Comparison of ENCODE assay signal across 16 cellular contexts in the genomic region with DNA sequence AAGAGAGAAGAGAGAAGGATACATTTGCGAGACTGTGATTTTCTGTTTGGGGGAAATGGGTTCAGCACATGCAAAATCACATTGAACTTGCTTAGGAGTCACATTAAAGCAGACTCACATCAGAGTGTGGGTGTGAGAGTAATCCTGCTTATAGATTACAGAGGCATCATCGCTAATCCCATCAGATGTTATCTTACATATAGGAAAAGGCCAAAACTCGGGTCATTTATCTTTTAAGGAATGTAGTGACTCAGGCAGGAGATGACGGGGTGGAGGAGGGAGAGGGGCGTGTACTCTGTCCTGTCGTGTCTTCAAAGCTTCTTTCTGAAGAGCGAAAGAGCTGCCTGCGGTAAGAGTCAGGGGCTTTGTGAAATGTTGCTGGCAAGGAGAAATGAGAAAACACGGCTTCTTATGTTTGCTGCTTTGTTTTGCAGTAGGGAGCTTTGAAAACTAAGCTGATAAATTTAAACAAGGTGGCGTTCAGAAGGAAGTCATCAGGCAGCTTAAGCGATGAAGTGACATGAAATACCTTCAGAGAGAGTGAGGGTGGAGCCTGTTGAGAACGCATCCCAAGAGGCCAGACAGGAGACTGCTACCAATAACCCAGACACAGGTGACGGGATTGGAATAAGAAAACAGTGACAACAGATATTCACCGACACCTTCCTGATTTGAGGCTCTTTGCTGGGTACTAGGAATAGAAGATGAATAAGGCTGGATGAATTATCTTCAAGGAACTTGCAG. TPM values are rescaled to one million over a fixed set of nuclear protein-coding genes. Genes with fewer than 3 reads are reported as not detected.
A peak's percentile ranks its signal among the peaks of the same experiment; 100 is the strongest.
DNase-seq lines count a peak whose midpoint lies in the region; ATAC-seq and TF ChIP-seq lines count a peak whose summit lies in the region.
"Had no signal": no experiment of that assay in that cellular context is flagged by ENCODE, and none has a peak within 500 bp of the region (broad histone marks: within the 10 kb centered on the region; RNA-seq: fewer than 3 reads in every experiment).

No MANE protein-coding gene starts in this region.

- H3K27ac Mint-ChIP-seq in activated CD4-positive, alpha-beta T cell treated with anti-CD3 and anti-CD28 coated beads for 36 hours = no peak overlapping the region

- 13% methylated on average over 14 of the region's 14 CpGs for WGBS in smooth muscle cell (ENCODE audit: low lambda C conversion rate)

- H3K9me3 Mint-ChIP-seq in activated CD4-positive, alpha-beta T cell treated with anti-CD3 and anti-CD28 coated beads for 36 hours (ENCODE audit: low read depth) = no peaks in the 10 kb centered on the region
- H3K9me3 Mint-ChIP-seq: naive B cell had no signal

- H3K4me3 ChIP-seq in fibroblast of pulmonary artery (replicated peaks; ENCODE audit: low read depth, low read length) = no peak overlapping the region
- peak overlapping the region; percentile 31 for H3K4me3 ChIP-seq in smooth muscle cell
- H3K4me3 ChIP-seq: heart left ventricle, testis had no signal

- no peak for DNase-seq in activated CD4-positive, alpha-beta T cell treated with anti-CD3 and anti-CD28 coated beads for 36 hours
- DNase-seq in activated CD4-positive, alpha-beta T cell treated with anti-CD3 and anti-CD28 coated beads for 1 hour = no peak
- peak; percentile 71 for DNase-seq in fibroblast of pulmonary artery (ENCODE audit: low read depth)
- DNase-seq in smooth muscle cell (lab: John Stamatoyannopoulos, UW; ENCODE audit: unreplicated experiment) = no peak
- no peak for DNase-seq in NCI-H2107 treated with DMSO at 0.1 percent for 48 hours (lab: John Stamatoyannopoulos, UW; ENCODE audit: unreplicated experiment)
- DNase-seq in SW 1271 (lab: John Stamatoyannopoulos, UW) = no peak
- DNase-seq in UCSD-AML1 (lab: John Stamatoyannopoulos, UW; ENCODE audit: unreplicated experiment) = no peak
- DNase-seq: central memory CD4-positive, alpha-beta T cell; GDM1; heart left ventricle; naive B cell; SHP77; stimulated activated CD4-positive, alpha-beta T cell treated with anti-CD3 and anti-CD28 coated beads, Interleukin-2, amount 100 ng/mL, for 48 hours; testis had no signal

- H3K4me1 Mint-ChIP-seq in activated CD4-positive, alpha-beta T cell treated with anti-CD3 and anti-CD28 coated beads for 36 hours = no peaks in the 10 kb centered on the region
- H3K4me1 Mint-ChIP-seq: naive B cell had no signal

- H3K9me3 ChIP-seq in smooth muscle cell (replicated peaks; ENCODE audit: low read depth) = no peaks in the 10 kb centered on the region
- H3K9me3 ChIP-seq: heart left ventricle, testis had no signal

- no peak for TF ChIP-seq CTCF in fibroblast of pulmonary artery (IDR thresholded peaks at IDR 0.05; ENCODE audit: low read length, missing control alignments)
- TF ChIP-seq CTCF in smooth muscle cell (IDR thresholded peaks at IDR 0.05; ENCODE audit: borderline replicate concordance, insufficient read depth, poor library complexity, severe bottlenecking) = no peak

- no peaks in the 10 kb centered on the region for H3K36me3 ChIP-seq in smooth muscle cell (ENCODE audit: low read depth)
- H3K36me3 ChIP-seq: heart left ventricle had no signal

- no peaks in the 10 kb centered on the region for H3K27me3 ChIP-seq in smooth muscle cell (ENCODE audit: low read depth)
- H3K27me3 ChIP-seq: heart left ventricle, testis had no signal

- peaks cover 7% of the 10 kb centered on the region for H3K4me1 ChIP-seq in smooth muscle cell (ENCODE audit: low read depth)
- H3K4me1 ChIP-seq: heart left ventricle, testis had no signal

- H3K4me3 Mint-ChIP-seq in activated CD4-positive, alpha-beta T cell treated with anti-CD3 and anti-CD28 coated beads for 36 hours = no peak overlapping the region
- H3K4me3 Mint-ChIP-seq: naive B cell had no signal

- peaks cover 17% of the 10 kb centered on the region for H3F3A ChIP-seq in smooth muscle cell (ENCODE audit: low read depth)

- H3K27ac ChIP-seq in smooth muscle cell (ENCODE audit: low read depth) = peak overlapping the region; percentile 95
- H3K27ac ChIP-seq: 22Rv1, heart left ventricle, testis had no signal

- H3K36me3 Mint-ChIP-seq in activated CD4-positive, alpha-beta T cell treated with anti-CD3 and anti-CD28 coated beads for 36 hours (ENCODE audit: low read depth) = no peaks in the 10 kb centered on the region
- H3K36me3 Mint-ChIP-seq: naive B cell had no signal

- no peaks in the 10 kb centered on the region for H3K27me3 Mint-ChIP-seq in activated CD4-positive, alpha-beta T cell treated with anti-CD3 and anti-CD28 coated beads for 36 hours
- H3K27me3 Mint-ChIP-seq: naive B cell had no signal

- H4K20me1 ChIP-seq in smooth muscle cell (ENCODE audit: low read depth) = no peaks in the 10 kb centered on the region

- H2AFZ ChIP-seq in smooth muscle cell (ENCODE audit: low read depth) = peak overlapping the region; percentile 66

- no peaks in the 10 kb centered on the region for H3K79me2 ChIP-seq in smooth muscle cell (ENCODE audit: low read depth)

- peak overlapping the region; percentile 76 for H3K9ac ChIP-seq in smooth muscle cell (ENCODE audit: low read depth)

- intact Hi-C loops in activated CD4-positive, alpha-beta T cell treated with anti-CD3 and anti-CD28 coated beads for 36 hours (cut with DNase I, micrococcal nuclease) = no loop called here

- H3K4me2 ChIP-seq in smooth muscle cell = peak overlapping the region; percentile 82

- POLR2A ChIA-PET in activated CD4-positive, alpha-beta T cell treated with anti-CD3 and anti-CD28 coated beads for 36 hours (lab: Charles Lee) = no interaction called here

- ATAC-seq in activated CD4-positive, alpha-beta T cell treated with anti-CD3 and anti-CD28 coated beads for 36 hours = peak; percentile 30
- peak; percentile 90 for ATAC-seq in SK-N-SH treated with all-trans-retinoic acid at 6 μM for 48 hours
- ATAC-seq: heart left ventricle had no signal

- CTCF ChIA-PET in activated CD4-positive, alpha-beta T cell treated with anti-CD3 and anti-CD28 coated beads for 36 hours (lab: Charles Lee) = interaction anchor here (0.9 to 4.6 kb wide), 3 partner anchors 25 to 802 kb away, joined by 3 to 22 read pairs (median 3); no protein-coding TSS in a partner anchor

TF ChIP-seq in SK-N-SH treated with all-trans-retinoic acid at 6 μM for 48 hours, 23 proteins besides CTCF, POLR2A, EP300 and RAD21 (continues in another document):
- no peak for TF ChIP-seq PPARA (CRISPR knock-in tag; IDR thresholded peaks at IDR 0.05; ENCODE audit: borderline replicate concordance)
- TF ChIP-seq OSR1 (CRISPR knock-in tag; IDR thresholded peaks at IDR 0.05) = no peak
- no peak for TF ChIP-seq CSDC2 (CRISPR knock-in tag; IDR thresholded peaks at IDR 0.05)
- TF ChIP-seq ZNF8 (CRISPR knock-in tag; IDR thresholded peaks at IDR 0.05) = no peak
- TF ChIP-seq ZNF70 (CRISPR knock-in tag; IDR thresholded peaks at IDR 0.05) = no peak
- no peak for TF ChIP-seq ZFP3 (CRISPR knock-in tag; IDR thresholded peaks at IDR 0.05)
- TF ChIP-seq BACH2 (CRISPR knock-in tag; IDR thresholded peaks at IDR 0.05; ENCODE audit: borderline replicate concordance) = no peak
- no peak for TF ChIP-seq SNAI2 (CRISPR knock-in tag; IDR thresholded peaks at IDR 0.05)
- TF ChIP-seq, protein P1, sequence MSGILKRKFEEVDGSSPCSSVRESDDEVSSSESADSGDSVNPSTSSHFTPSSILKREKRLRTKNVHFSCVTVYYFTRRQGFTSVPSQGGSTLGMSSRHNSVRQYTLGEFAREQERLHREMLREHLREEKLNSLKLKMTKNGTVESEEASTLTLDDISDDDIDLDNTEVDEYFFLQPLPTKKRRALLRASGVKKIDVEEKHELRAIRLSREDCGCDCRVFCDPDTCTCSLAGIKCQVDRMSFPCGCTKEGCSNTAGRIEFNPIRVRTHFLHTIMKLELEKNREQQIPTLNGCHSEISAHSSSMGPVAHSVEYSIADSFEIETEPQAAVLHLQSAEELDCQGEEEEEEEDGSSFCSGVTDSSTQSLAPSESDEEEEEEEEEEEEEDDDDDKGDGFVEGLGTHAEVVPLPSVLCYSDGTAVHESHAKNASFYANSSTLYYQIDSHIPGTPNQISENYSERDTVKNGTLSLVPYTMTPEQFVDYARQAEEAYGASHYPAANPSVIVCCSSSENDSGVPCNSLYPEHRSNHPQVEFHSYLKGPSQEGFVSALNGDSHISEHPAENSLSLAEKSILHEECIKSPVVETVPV (CRISPR knock-in tag; IDR thresholded peaks at IDR 0.05) = no peak
- no peak for TF ChIP-seq ZFP30 (CRISPR knock-in tag; IDR thresholded peaks at IDR 0.05)
- TF ChIP-seq, protein P2, sequence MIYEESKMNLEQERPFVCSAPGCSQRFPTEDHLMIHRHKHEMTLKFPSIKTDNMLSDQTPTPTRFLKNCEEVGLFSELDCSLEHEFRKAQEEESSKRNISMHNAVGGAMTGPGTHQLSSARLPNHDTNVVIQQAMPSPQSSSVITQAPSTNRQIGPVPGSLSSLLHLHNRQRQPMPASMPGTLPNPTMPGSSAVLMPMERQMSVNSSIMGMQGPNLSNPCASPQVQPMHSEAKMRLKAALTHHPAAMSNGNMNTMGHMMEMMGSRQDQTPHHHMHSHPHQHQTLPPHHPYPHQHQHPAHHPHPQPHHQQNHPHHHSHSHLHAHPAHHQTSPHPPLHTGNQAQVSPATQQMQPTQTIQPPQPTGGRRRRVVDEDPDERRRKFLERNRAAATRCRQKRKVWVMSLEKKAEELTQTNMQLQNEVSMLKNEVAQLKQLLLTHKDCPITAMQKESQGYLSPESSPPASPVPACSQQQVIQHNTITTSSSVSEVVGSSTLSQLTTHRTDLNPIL (CRISPR knock-in tag; IDR thresholded peaks at IDR 0.05; ENCODE audit: low read depth) = no peak
- no peak for TF ChIP-seq RARB (CRISPR knock-in tag; IDR thresholded peaks at IDR 0.05)
- TF ChIP-seq ISL1 (CRISPR knock-in tag; IDR thresholded peaks at IDR 0.05) = no peak

RNA-seq across cellular contexts. Expression of a gene that starts 2.2 kb away (rescaled TPM):
- total RNA-seq in activated CD4-positive, alpha-beta T cell treated with anti-CD3 and anti-CD28 coated beads for 36 hours = not detected
- total RNA-seq in smooth muscle cell = not detected in 2 replicates
- not detected in 2 replicates for polyA plus RNA-seq in smooth muscle cell
- total RNA-seq: heart left ventricle had no signal
- polyA plus RNA-seq: heart left ventricle had no signal

RNA-seq across cellular contexts. Expression of a gene that starts 7.9 kb away (rescaled TPM):
- total RNA-seq in activated CD4-positive, alpha-beta T cell treated with anti-CD3 and anti-CD28 coated beads for 36 hours = not detected
- total RNA-seq in smooth muscle cell = not detected in 2 replicates
- polyA plus RNA-seq in smooth muscle cell = not detected in 2 replicates
- total RNA-seq: heart left ventricle, testis had no signal
- polyA plus RNA-seq: heart left ventricle had no signal

RNA-seq across cellular contexts. Expression of a gene that starts 23.9 kb away (rescaled TPM):
- total RNA-seq in activated CD4-positive, alpha-beta T cell treated with anti-CD3 and anti-CD28 coated beads for 36 hours = 10 to 100 TPM; 29.8 to 32.2 TPM
- 22.0 and 28.1 TPM in 2 replicates for total RNA-seq in smooth muscle cell
- 58.7 and 59.5 TPM in 2 replicates for polyA plus RNA-seq in smooth muscle cell

RNA-seq across cellular contexts. Expression of a gene that starts 29.3 kb away (rescaled TPM):
- 10 to 100 TPM in 1 of 2 experiments, 1 to 10 TPM in 1; 9.9 to 13.1 TPM for total RNA-seq in activated CD4-positive, alpha-beta T cell treated with anti-CD3 and anti-CD28 coated beads for 36 hours
- total RNA-seq in smooth muscle cell = 39.3 and 41.1 TPM in 2 replicates
- polyA plus RNA-seq in smooth muscle cell = 35.9 and 47.8 TPM in 2 replicates
